In the genomic region with DNA sequence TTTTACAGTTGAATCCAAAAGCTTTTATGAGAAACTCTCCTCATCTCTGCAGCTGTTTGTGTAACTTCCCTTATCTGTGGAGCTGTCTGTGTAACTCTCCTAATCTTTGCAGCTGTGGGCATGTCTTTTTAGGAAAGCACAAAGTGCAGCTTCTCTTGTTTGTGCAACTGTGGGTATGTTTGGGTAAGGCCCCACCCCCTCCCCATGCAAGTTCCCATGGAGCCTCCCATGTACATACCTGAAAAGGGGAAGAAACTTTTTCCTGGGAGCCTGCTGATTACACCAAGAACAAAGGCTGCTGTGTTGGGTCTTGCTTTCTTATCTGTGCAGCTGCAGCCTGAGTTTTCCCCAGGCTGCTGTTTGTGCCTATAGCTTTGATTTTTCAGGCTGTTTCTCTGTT, we compare ENCODE assay signal across 1 cellular context.
TF ChIP-seq lines count a peak whose summit lies in the region.

No MANE protein-coding gene starts in this region.

TF ChIP-seq in HepG2, 621 proteins besides CTCF, POLR2A, EP300 and RAD21 (continued from another document and continues in another):
- peak; percentile 96 for TF ChIP-seq ZBTB3 (CRISPR knock-in tag; IDR thresholded peaks at IDR 0.05; ENCODE audit: borderline replicate concordance, low read depth)
- TF ChIP-seq, protein P1, sequence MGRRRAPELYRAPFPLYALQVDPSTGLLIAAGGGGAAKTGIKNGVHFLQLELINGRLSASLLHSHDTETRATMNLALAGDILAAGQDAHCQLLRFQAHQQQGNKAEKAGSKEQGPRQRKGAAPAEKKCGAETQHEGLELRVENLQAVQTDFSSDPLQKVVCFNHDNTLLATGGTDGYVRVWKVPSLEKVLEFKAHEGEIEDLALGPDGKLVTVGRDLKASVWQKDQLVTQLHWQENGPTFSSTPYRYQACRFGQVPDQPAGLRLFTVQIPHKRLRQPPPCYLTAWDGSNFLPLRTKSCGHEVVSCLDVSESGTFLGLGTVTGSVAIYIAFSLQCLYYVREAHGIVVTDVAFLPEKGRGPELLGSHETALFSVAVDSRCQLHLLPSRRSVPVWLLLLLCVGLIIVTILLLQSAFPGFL (CRISPR knock-in tag; IDR thresholded peaks at IDR 0.05) = no peak
- TF ChIP-seq, protein P2, sequence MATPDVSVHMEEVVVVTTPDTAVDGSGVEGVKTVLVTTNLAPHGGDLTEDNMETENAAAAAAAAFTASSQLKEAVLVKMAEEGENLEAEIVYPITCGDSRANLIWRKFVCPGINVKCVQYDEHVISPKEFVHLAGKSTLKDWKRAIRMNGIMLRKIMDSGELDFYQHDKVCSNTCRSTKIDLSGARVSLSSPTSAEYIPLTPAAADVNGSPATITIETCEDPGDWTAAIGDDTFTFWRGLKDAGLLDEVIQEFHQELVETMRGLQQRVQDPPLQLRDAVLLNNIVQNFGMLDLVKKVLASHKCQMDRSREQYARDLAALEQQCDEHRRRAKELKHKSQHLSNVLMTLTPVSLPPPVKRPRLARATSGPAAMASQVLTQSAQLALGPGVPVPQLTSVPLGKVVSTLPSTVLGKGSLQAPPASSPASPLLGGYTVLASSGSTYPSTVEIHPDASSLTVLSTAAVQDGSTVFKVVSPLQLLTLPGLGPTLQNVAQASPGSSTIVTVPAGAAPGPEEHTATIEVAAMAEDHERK (CRISPR knock-in tag; IDR thresholded peaks at IDR 0.05; ENCODE audit: low read depth) = no peak
- 0 out of 2 replicates have a peak, but pooled peaks have one; percentile 72 for TF ChIP-seq ZNF879 (CRISPR knock-in tag; IDR thresholded peaks at IDR 0.05)
- TF ChIP-seq ZBTB7B (CRISPR knock-in tag; IDR thresholded peaks at IDR 0.05) = peak; percentile 65; the same call in 1 of the 2 replicates
- TF ChIP-seq JUNB (CRISPR knock-in tag; IDR thresholded peaks at IDR 0.05; ENCODE audit: borderline replicate concordance) = peak; percentile 18; the same call in 1 of the 2 replicates
- TF ChIP-seq HNRNPH1 (optimal IDR thresholded peaks at IDR 0.05; ENCODE audit: low read depth, low read length) = no peak
- peak; percentile 70; the same call in 1 of the 2 replicates for TF ChIP-seq ZNF441 (CRISPR knock-in tag; IDR thresholded peaks at IDR 0.05; ENCODE audit: borderline replicate concordance)
- TF ChIP-seq MED8 (CRISPR knock-in tag; IDR thresholded peaks at IDR 0.05; ENCODE audit: insufficient replicate concordance) = peak; percentile 69
- peak; percentile 82 for TF ChIP-seq ZNF792 (CRISPR knock-in tag; IDR thresholded peaks at IDR 0.05)
- TF ChIP-seq ZNF138 (CRISPR knock-in tag; IDR thresholded peaks at IDR 0.05; ENCODE audit: low read depth) = no peak
- TF ChIP-seq ZNF589 (CRISPR knock-in tag; conservative IDR thresholded peaks at IDR 0.05) = 0 out of 2 replicates have a peak, but pooled peaks have one; percentile 34
- TF ChIP-seq ZNF543 (CRISPR knock-in tag; IDR thresholded peaks at IDR 0.05) = peak; percentile 77
- peak; percentile 72 for TF ChIP-seq GATAD1 (CRISPR knock-in tag; IDR thresholded peaks at IDR 0.05)
- TF ChIP-seq, protein P3, sequence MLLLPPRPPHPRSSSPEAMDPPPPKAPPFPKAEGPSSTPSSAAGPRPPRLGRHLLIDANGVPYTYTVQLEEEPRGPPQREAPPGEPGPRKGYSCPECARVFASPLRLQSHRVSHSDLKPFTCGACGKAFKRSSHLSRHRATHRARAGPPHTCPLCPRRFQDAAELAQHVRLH (CRISPR knock-in tag; IDR thresholded peaks at IDR 0.05; ENCODE audit: borderline replicate concordance, low read depth) = peak; percentile 82; the same call in 1 of the 2 replicates
- TF ChIP-seq ZIK1 (CRISPR knock-in tag; IDR thresholded peaks at IDR 0.05; ENCODE audit: borderline replicate concordance, low read depth) = no peak; the same call in 1 of the 2 replicates
- TF ChIP-seq, protein P4, sequence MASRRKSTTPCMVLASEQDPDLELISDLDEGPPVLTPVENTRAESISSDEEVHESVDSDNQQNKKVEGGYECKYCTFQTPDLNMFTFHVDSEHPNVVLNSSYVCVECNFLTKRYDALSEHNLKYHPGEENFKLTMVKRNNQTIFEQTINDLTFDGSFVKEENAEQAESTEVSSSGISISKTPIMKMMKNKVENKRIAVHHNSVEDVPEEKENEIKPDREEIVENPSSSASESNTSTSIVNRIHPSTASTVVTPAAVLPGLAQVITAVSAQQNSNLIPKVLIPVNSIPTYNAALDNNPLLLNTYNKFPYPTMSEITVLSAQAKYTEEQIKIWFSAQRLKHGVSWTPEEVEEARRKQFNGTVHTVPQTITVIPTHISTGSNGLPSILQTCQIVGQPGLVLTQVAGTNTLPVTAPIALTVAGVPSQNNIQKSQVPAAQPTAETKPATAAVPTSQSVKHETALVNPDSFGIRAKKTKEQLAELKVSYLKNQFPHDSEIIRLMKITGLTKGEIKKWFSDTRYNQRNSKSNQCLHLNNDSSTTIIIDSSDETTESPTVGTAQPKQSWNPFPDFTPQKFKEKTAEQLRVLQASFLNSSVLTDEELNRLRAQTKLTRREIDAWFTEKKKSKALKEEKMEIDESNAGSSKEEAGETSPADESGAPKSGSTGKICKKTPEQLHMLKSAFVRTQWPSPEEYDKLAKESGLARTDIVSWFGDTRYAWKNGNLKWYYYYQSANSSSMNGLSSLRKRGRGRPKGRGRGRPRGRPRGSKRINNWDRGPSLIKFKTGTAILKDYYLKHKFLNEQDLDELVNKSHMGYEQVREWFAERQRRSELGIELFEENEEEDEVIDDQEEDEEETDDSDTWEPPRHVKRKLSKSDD (CRISPR knock-in tag; IDR thresholded peaks at IDR 0.05; ENCODE audit: low read depth) = peak; percentile 66; the same call in 1 of the 2 replicates
- TF ChIP-seq, protein P5, sequence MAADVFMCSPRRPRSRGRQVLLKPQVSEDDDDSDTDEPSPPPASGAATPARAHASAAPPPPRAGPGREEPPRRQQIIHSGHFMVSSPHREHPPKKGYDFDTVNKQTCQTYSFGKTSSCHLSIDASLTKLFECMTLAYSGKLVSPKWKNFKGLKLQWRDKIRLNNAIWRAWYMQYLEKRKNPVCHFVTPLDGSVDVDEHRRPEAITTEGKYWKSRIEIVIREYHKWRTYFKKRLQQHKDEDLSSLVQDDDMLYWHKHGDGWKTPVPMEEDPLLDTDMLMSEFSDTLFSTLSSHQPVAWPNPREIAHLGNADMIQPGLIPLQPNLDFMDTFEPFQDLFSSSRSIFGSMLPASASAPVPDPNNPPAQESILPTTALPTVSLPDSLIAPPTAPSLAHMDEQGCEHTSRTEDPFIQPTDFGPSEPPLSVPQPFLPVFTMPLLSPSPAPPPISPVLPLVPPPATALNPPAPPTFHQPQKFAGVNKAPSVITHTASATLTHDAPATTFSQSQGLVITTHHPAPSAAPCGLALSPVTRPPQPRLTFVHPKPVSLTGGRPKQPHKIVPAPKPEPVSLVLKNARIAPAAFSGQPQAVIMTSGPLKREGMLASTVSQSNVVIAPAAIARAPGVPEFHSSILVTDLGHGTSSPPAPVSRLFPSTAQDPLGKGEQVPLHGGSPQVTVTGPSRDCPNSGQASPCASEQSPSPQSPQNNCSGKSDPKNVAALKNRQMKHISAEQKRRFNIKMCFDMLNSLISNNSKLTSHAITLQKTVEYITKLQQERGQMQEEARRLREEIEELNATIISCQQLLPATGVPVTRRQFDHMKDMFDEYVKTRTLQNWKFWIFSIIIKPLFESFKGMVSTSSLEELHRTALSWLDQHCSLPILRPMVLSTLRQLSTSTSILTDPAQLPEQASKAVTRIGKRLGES (CRISPR knock-in tag; IDR thresholded peaks at IDR 0.05; ENCODE audit: borderline replicate concordance) = 0 out of 2 replicates have a peak, but pooled peaks have one; percentile 29
- TF ChIP-seq SETDB1 (CRISPR knock-in tag; IDR thresholded peaks at IDR 0.05; ENCODE audit: borderline replicate concordance) = no peak
- no peak for TF ChIP-seq ZNF549 (CRISPR knock-in tag; IDR thresholded peaks at IDR 0.05)
- TF ChIP-seq ZNF121 (CRISPR knock-in tag; IDR thresholded peaks at IDR 0.05) = 0 out of 2 replicates have a peak, but pooled peaks have one; percentile 34
- TF ChIP-seq, protein P6, sequence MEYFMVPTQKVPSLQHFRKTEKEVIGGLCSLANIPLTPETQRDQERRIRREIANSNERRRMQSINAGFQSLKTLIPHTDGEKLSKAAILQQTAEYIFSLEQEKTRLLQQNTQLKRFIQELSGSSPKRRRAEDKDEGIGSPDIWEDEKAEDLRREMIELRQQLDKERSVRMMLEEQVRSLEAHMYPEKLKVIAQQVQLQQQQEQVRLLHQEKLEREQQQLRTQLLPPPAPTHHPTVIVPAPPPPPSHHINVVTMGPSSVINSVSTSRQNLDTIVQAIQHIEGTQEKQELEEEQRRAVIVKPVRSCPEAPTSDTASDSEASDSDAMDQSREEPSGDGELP (IDR thresholded peaks at IDR 0.05; ENCODE audit: borderline replicate concordance, low read depth) = peak; percentile 95
- 0 out of 2 replicates have a peak, but pooled peaks have one; percentile 38 for TF ChIP-seq MAZ (IDR thresholded peaks at IDR 0.05; ENCODE audit: borderline replicate concordance, low read depth, low read length)
- TF ChIP-seq MAZ (CRISPR knock-in tag; IDR thresholded peaks at IDR 0.05; ENCODE audit: low read depth) = peak; percentile 70
- TF ChIP-seq, protein P7, sequence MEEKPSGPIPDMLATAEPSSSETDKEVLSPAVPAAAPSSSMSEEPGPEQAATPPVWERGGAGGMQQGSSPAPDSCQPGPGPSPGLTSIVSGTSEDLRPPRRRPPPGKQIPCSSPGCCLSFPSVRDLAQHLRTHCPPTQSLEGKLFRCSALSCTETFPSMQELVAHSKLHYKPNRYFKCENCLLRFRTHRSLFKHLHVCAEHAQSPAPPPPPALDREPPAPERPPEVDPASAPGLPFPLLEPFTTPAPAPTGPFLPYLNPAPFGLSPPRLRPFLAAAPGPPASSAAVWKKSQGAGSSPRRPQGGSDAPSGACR (CRISPR knock-in tag; IDR thresholded peaks at IDR 0.05) = peak; percentile 96
- no peak for TF ChIP-seq ZNF251 (CRISPR knock-in tag; IDR thresholded peaks at IDR 0.05)
- TF ChIP-seq ZNF746 (CRISPR knock-in tag; IDR thresholded peaks at IDR 0.05) = peak; percentile 79; the same call in 1 of the 2 replicates
- peak; percentile 71; the same call in 1 of the 2 replicates for TF ChIP-seq ZNF557 (CRISPR knock-in tag; IDR thresholded peaks at IDR 0.05)
- TF ChIP-seq, protein P8, sequence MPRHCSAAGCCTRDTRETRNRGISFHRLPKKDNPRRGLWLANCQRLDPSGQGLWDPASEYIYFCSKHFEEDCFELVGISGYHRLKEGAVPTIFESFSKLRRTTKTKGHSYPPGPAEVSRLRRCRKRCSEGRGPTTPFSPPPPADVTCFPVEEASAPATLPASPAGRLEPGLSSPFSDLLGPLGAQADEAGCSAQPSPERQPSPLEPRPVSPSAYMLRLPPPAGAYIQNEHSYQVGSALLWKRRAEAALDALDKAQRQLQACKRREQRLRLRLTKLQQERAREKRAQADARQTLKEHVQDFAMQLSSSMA (CRISPR knock-in tag; IDR thresholded peaks at IDR 0.05) = 0 out of 2 replicates have a peak, but pooled peaks have one; percentile 60
- peak; percentile 82; the same call in 1 of the 2 replicates for TF ChIP-seq ZSCAN21 (CRISPR knock-in tag; IDR thresholded peaks at IDR 0.05; ENCODE audit: borderline replicate concordance)
- peak; percentile 33; the same call in 1 of the 2 replicates for TF ChIP-seq HOXA5 (CRISPR knock-in tag; IDR thresholded peaks at IDR 0.05)
- TF ChIP-seq, protein P9, sequence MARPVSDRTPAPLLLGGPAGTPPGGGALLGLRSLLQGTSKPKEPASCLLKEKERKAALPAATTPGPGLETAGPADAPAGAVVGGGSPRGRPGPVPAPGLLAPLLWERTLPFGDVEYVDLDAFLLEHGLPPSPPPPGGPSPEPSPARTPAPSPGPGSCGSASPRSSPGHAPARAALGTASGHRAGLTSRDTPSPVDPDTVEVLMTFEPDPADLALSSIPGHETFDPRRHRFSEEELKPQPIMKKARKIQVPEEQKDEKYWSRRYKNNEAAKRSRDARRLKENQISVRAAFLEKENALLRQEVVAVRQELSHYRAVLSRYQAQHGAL (CRISPR knock-in tag; IDR thresholded peaks at IDR 0.05; ENCODE audit: not compliant biosample characterization) = no peak
- TF ChIP-seq, protein P10, sequence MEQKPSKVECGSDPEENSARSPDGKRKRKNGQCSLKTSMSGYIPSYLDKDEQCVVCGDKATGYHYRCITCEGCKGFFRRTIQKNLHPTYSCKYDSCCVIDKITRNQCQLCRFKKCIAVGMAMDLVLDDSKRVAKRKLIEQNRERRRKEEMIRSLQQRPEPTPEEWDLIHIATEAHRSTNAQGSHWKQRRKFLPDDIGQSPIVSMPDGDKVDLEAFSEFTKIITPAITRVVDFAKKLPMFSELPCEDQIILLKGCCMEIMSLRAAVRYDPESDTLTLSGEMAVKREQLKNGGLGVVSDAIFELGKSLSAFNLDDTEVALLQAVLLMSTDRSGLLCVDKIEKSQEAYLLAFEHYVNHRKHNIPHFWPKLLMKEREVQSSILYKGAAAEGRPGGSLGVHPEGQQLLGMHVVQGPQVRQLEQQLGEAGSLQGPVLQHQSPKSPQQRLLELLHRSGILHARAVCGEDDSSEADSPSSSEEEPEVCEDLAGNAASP (CRISPR knock-in tag; IDR thresholded peaks at IDR 0.05; ENCODE audit: borderline replicate concordance) = peak; percentile 98
- TF ChIP-seq ZBTB8A (CRISPR knock-in tag; IDR thresholded peaks at IDR 0.05; ENCODE audit: borderline replicate concordance, low read depth) = no peak
- TF ChIP-seq, protein P11, sequence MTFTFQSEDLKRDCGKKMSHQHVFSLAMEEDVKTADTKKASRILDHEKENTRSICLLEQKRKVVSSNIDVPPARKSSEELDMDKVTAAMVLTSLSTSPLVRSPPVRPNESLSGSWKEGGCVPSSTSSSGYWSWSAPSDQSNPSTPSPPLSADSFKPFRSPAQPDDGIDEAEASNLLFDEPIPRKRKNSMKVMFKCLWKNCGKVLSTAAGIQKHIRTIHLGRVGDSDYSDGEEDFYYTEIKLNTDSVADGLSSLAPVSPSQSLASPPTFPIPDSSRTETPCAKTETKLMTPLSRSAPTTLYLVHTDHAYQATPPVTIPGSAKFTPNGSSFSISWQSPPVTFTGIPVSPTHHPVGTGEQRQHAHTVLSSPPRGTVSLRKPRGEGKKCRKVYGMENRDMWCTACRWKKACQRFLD (CRISPR knock-in tag; IDR thresholded peaks at IDR 0.05; ENCODE audit: borderline replicate concordance) = no peak
- TF ChIP-seq SMAD3 (CRISPR knock-in tag; IDR thresholded peaks at IDR 0.05) = peak; percentile 86
